In the genomic region with DNA sequence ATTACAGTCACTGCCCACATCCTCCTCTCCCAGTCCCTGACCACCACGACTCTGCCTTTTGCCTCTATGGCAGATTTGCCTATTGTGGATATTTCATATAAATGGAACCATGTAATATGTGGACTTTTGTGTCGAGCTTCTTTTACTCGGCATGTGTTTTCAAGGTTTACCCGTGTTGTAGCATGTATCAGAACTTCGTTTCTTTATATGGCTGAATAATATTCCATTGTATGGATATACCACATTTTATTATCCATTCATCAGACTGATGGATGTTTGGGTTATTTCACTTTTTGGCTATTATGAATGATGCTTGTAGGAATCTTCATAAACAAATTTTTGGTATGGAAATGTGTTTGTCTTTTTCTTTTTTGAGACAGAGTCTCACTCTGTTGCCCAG, we compare ENCODE assay signal across 3 cellular contexts.
TF ChIP-seq lines count a peak whose summit lies in the region.

No MANE protein-coding gene starts in this region.

TF ChIP-seq in SK-N-SH treated with all-trans-retinoic acid at 6 μM for 48 hours, 23 proteins besides CTCF, POLR2A, EP300 and RAD21:
- TF ChIP-seq PPARA (CRISPR knock-in tag; IDR thresholded peaks at IDR 0.05; ENCODE audit: borderline replicate concordance), result no peak
- TF ChIP-seq ZNF8 (CRISPR knock-in tag; IDR thresholded peaks at IDR 0.05), result peak; percentile 98

TF ChIP-seq in SK-N-SH, 30 proteins besides CTCF, POLR2A, EP300 and RAD21:
- TF ChIP-seq CHD2 (IDR thresholded peaks at IDR 0.05; ENCODE audit: low read length, partially characterized antibody) (no peak), TAF1 (IDR thresholded peaks at IDR 0.05; ENCODE audit: borderline replicate concordance, low read depth, low read length) (no peak), FOXJ3 (CRISPR knock-in tag; IDR thresholded peaks at IDR 0.05) (no peak), NRF1 (IDR thresholded peaks at IDR 0.05; ENCODE audit: low read depth, low read length) (no peak), POLR2AphosphoS5 (IDR thresholded peaks at IDR 0.05; ENCODE audit: low read depth, low read length) (no peak), JUND (IDR thresholded peaks at IDR 0.05) (no peak), FOXM1 (IDR thresholded peaks at IDR 0.05; ENCODE audit: low read depth) (no peak), GATA2 (CRISPR knock-in tag; IDR thresholded peaks at IDR 0.05) (no peak), FOSL2 (IDR thresholded peaks at IDR 0.05; ENCODE audit: borderline replicate concordance, low read depth) (no peak), SIN3A (IDR thresholded peaks at IDR 0.05; ENCODE audit: borderline replicate concordance, low read depth, low read length) (no peak), MXI1 (IDR thresholded peaks at IDR 0.05; ENCODE audit: low read depth, low read length) (no peak), SMC3 (IDR thresholded peaks at IDR 0.05; ENCODE audit: low read depth, low read length) (no peak), TEAD4 (IDR thresholded peaks at IDR 0.05; ENCODE audit: borderline replicate concordance, insufficient read depth) (no peak), EZH2phosphoT487 (IDR thresholded peaks at IDR 0.05; ENCODE audit: borderline replicate concordance, low read depth) (no peak)
- TF ChIP-seq, protein P1, sequence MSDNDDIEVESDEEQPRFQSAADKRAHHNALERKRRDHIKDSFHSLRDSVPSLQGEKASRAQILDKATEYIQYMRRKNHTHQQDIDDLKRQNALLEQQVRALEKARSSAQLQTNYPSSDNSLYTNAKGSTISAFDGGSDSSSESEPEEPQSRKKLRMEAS (IDR thresholded peaks at IDR 0.05; ENCODE audit: low read depth), result no peak
- TF ChIP-seq, protein P2, sequence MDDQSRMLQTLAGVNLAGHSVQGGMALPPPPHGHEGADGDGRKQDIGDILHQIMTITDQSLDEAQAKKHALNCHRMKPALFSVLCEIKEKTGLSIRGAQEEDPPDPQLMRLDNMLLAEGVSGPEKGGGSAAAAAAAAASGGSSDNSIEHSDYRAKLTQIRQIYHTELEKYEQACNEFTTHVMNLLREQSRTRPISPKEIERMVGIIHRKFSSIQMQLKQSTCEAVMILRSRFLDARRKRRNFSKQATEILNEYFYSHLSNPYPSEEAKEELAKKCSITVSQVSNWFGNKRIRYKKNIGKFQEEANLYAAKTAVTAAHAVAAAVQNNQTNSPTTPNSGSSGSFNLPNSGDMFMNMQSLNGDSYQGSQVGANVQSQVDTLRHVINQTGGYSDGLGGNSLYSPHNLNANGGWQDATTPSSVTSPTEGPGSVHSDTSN (IDR thresholded peaks at IDR 0.05), result no peak
- TF ChIP-seq, protein P3, sequence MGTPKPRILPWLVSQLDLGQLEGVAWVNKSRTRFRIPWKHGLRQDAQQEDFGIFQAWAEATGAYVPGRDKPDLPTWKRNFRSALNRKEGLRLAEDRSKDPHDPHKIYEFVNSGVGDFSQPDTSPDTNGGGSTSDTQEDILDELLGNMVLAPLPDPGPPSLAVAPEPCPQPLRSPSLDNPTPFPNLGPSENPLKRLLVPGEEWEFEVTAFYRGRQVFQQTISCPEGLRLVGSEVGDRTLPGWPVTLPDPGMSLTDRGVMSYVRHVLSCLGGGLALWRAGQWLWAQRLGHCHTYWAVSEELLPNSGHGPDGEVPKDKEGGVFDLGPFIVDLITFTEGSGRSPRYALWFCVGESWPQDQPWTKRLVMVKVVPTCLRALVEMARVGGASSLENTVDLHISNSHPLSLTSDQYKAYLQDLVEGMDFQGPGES (IDR thresholded peaks at IDR 0.05; ENCODE audit: low read depth, low read length), result no peak
- TF ChIP-seq, protein P4, sequence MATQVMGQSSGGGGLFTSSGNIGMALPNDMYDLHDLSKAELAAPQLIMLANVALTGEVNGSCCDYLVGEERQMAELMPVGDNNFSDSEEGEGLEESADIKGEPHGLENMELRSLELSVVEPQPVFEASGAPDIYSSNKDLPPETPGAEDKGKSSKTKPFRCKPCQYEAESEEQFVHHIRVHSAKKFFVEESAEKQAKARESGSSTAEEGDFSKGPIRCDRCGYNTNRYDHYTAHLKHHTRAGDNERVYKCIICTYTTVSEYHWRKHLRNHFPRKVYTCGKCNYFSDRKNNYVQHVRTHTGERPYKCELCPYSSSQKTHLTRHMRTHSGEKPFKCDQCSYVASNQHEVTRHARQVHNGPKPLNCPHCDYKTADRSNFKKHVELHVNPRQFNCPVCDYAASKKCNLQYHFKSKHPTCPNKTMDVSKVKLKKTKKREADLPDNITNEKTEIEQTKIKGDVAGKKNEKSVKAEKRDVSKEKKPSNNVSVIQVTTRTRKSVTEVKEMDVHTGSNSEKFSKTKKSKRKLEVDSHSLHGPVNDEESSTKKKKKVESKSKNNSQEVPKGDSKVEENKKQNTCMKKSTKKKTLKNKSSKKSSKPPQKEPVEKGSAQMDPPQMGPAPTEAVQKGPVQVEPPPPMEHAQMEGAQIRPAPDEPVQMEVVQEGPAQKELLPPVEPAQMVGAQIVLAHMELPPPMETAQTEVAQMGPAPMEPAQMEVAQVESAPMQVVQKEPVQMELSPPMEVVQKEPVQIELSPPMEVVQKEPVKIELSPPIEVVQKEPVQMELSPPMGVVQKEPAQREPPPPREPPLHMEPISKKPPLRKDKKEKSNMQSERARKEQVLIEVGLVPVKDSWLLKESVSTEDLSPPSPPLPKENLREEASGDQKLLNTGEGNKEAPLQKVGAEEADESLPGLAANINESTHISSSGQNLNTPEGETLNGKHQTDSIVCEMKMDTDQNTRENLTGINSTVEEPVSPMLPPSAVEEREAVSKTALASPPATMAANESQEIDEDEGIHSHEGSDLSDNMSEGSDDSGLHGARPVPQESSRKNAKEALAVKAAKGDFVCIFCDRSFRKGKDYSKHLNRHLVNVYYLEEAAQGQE (IDR thresholded peaks at IDR 0.05; ENCODE audit: low read depth, low read length), result no peak
TF ChIP-seq in SK-N-SH: peak in this region for 0.

TF ChIP-seq in HepG2, 621 proteins besides CTCF, POLR2A, EP300 and RAD21:
- TF ChIP-seq PHF21A (CRISPR knock-in tag; IDR thresholded peaks at IDR 0.05) (no peak), ZNF260 (CRISPR knock-in tag; IDR thresholded peaks at IDR 0.05; ENCODE audit: borderline replicate concordance, low read depth) (peak; percentile 56; the same call in 1 of the 2 replicates), ZNF138 (CRISPR knock-in tag; IDR thresholded peaks at IDR 0.05; ENCODE audit: low read depth) (no peak), MED13 (CRISPR knock-in tag; IDR thresholded peaks at IDR 0.05) (no peak)
